Comparison of ENCODE assay signal across 2 cellular contexts in the genomic region with DNA sequence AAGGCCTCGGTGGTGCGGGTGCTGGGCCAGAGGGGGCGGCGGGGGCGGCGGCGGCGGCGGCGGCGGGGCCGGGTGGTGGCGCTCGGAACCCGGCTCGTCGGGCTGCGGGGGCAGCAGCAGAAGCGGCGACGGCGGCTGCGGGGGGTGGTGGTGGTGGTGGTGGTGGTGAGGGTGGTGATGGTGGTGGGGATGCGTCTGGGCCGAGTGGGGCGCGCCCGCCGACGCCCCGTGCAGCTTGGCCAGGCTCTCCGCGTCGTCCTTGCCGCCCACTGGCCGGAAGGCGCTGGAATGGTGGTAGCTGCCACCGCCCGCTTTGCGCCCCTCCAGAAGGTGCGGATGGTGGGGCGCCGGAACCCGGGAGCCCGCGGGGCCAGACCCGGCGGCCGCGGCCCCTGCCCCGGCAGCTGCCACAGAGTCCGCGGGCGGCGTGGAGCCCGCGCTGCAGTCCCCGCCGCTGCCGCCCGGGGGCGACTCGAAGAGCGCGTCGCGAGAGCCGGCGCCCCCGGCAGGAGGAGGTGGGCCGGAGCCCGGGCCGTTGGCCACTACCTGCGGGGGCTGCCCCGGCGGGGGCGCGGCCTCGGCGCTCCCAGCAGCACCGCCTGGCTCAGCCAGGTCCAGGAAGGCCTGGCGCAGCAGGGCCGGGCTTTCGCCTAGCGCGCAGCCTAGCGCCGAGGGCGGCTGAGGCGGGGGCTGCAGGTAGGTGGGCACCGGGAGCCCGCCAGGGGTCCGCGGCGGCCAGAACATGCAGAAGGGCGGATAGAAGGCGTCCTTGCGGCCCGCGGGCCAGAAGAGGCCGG.
TF ChIP-seq lines count a peak whose summit lies in the region.

No MANE protein-coding gene starts in this region.

TF ChIP-seq in liver, 16 proteins besides CTCF, POLR2A, EP300 and RAD21:
- no peak for TF ChIP-seq EGR1 (IDR thresholded peaks at IDR 0.05; ENCODE audit: low read depth in 2 of 2)
- no peak for TF ChIP-seq FOXA1 (IDR thresholded peaks at IDR 0.05)
- TF ChIP-seq GABPA (IDR thresholded peaks at IDR 0.05 in 1 of 2, conservative IDR thresholded peaks at IDR 0.05 in 1 of 2): no peak
- TF ChIP-seq FOXA2 (IDR thresholded peaks at IDR 0.05): no peak
- TF ChIP-seq MAX (IDR thresholded peaks at IDR 0.05): no peak
- TF ChIP-seq NR2F2 (IDR thresholded peaks at IDR 0.05): no peak
- TF ChIP-seq YY1 (IDR thresholded peaks at IDR 0.05): no peak
- TF ChIP-seq HNF4A (conservative IDR thresholded peaks at IDR 0.05): no peak
- TF ChIP-seq HNF4G (IDR thresholded peaks at IDR 0.05): no peak
- no peak for TF ChIP-seq RXRA (IDR thresholded peaks at IDR 0.05)
- TF ChIP-seq, protein P1, sequence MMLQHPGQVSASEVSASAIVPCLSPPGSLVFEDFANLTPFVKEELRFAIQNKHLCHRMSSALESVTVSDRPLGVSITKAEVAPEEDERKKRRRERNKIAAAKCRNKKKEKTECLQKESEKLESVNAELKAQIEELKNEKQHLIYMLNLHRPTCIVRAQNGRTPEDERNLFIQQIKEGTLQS (IDR thresholded peaks at IDR 0.05): no peak
- TF ChIP-seq SP1 (IDR thresholded peaks at IDR 0.05): no peak
- no peak for TF ChIP-seq JUND (IDR thresholded peaks at IDR 0.05)
- TF ChIP-seq TAF1 (conservative IDR thresholded peaks at IDR 0.05): no peak
- TF ChIP-seq, protein P2, sequence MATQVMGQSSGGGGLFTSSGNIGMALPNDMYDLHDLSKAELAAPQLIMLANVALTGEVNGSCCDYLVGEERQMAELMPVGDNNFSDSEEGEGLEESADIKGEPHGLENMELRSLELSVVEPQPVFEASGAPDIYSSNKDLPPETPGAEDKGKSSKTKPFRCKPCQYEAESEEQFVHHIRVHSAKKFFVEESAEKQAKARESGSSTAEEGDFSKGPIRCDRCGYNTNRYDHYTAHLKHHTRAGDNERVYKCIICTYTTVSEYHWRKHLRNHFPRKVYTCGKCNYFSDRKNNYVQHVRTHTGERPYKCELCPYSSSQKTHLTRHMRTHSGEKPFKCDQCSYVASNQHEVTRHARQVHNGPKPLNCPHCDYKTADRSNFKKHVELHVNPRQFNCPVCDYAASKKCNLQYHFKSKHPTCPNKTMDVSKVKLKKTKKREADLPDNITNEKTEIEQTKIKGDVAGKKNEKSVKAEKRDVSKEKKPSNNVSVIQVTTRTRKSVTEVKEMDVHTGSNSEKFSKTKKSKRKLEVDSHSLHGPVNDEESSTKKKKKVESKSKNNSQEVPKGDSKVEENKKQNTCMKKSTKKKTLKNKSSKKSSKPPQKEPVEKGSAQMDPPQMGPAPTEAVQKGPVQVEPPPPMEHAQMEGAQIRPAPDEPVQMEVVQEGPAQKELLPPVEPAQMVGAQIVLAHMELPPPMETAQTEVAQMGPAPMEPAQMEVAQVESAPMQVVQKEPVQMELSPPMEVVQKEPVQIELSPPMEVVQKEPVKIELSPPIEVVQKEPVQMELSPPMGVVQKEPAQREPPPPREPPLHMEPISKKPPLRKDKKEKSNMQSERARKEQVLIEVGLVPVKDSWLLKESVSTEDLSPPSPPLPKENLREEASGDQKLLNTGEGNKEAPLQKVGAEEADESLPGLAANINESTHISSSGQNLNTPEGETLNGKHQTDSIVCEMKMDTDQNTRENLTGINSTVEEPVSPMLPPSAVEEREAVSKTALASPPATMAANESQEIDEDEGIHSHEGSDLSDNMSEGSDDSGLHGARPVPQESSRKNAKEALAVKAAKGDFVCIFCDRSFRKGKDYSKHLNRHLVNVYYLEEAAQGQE (IDR thresholded peaks at IDR 0.05): no peak
- TF ChIP-seq ZBTB33 (IDR thresholded peaks at IDR 0.05): no peak

TF ChIP-seq in HepG2, 621 proteins besides CTCF, POLR2A, EP300 and RAD21:
- no peak for TF ChIP-seq ARNT2 (CRISPR knock-in tag; IDR thresholded peaks at IDR 0.05; ENCODE audit: low read depth)
- TF ChIP-seq ZNF224 (CRISPR knock-in tag; IDR thresholded peaks at IDR 0.05): no peak
- no peak for TF ChIP-seq THAP11 (CRISPR knock-in tag; IDR thresholded peaks at IDR 0.05)
- no peak for TF ChIP-seq ZNF10 (CRISPR knock-in tag; IDR thresholded peaks at IDR 0.05; ENCODE audit: borderline replicate concordance, low read depth)
- no peak for TF ChIP-seq FIP1L1 (IDR thresholded peaks at IDR 0.05; ENCODE audit: borderline replicate concordance, insufficient read depth, low read depth, low read length)
- TF ChIP-seq ZNF770 (CRISPR knock-in tag; IDR thresholded peaks at IDR 0.05): no peak
- no peak for TF ChIP-seq ZNF607 (CRISPR knock-in tag; IDR thresholded peaks at IDR 0.05; ENCODE audit: borderline replicate concordance)
- TF ChIP-seq KMT2A (CRISPR knock-in tag; IDR thresholded peaks at IDR 0.05): no peak
- no peak for TF ChIP-seq TEAD2 (CRISPR knock-in tag; IDR thresholded peaks at IDR 0.05)
- TF ChIP-seq NFE2L2 (IDR thresholded peaks at IDR 0.05; ENCODE audit: low read length): no peak
- TF ChIP-seq NBN (conservative IDR thresholded peaks at IDR 0.05): no peak
- no peak for TF ChIP-seq FOXA3 (CRISPR knock-in tag; IDR thresholded peaks at IDR 0.05)
- TF ChIP-seq PRDM4 (CRISPR knock-in tag; IDR thresholded peaks at IDR 0.05; ENCODE audit: borderline replicate concordance): no peak
TF ChIP-seq in HepG2: peak in this region for 0.
